Comparison of ENCODE assay signal across 8 cellular contexts in genomic region chr1:153261793-153262371, GRCh38. TPM values are rescaled to one million over a fixed set of nuclear protein-coding genes. Genes with fewer than 3 reads are reported as not detected.
DNase-seq lines count a peak whose midpoint lies in the region; ATAC-seq, FAIRE-seq and TF ChIP-seq lines count a peak whose summit lies in the region.

No MANE protein-coding gene starts in this region.

- peaks cover 31% of the 10 kb centered on the region for H3K27me3 ChIP-seq in bronchial epithelial cell (ENCODE audit: control insufficient read depth, insufficient read depth, low read length)

- H3K27me3 Mint-ChIP-seq in naive B cell: peaks cover 10 to 68% (median 21%) of the 10 kb centered on the region in 3 donors

- H3K4me1 Mint-ChIP-seq in naive B cell: peaks cover 18 to 31% (median 24%) of the 10 kb centered on the region in 3 donors

- no peaks in the 10 kb centered on the region for H3K36me3 Mint-ChIP-seq in naive B cell

- H3K9me3 Mint-ChIP-seq in naive B cell: peaks cover 0 to 9% (median 0%) of the 10 kb centered on the region in 7 donors

- TF ChIP-seq CTCF in AG04449 (IDR thresholded peaks at IDR 0.05; ENCODE audit: insufficient read depth, low read length, missing control alignments): no peak
- TF ChIP-seq CTCF in HFF-Myc (IDR thresholded peaks at IDR 0.05; ENCODE audit: low read depth, low read length, missing control alignments): no peak
- TF ChIP-seq CTCF in bronchial epithelial cell (IDR thresholded peaks at IDR 0.05; ENCODE audit: insufficient read depth, low read length, severe bottlenecking): no peak

- CTCF ChIA-PET in AG04449 (lab: Yijun Ruan, JAX): interaction anchor here (1.0 kb wide), 1 partner anchor 33 kb away, joined by 3 read pairs; no protein-coding TSS in a partner anchor

- H3K4me3 Mint-ChIP-seq in naive B cell: peak overlapping the region; percentile 69 to 87 (median 82)

- no peak for DNase-seq in AG04449 (ENCODE audit: low read depth, low spot score)
- DNase-seq in HFF-Myc (ENCODE audit: extremely low read depth, low read depth): no peak
- DNase-seq in bronchial epithelial cell (ENCODE audit: low read depth): no peak
- DNase-seq in naive B cell: no peak
- no peak for DNase-seq in SK-N-DZ (ENCODE audit: low spot score)
- no peak for DNase-seq in KG1 (lab: John Stamatoyannopoulos, UW)
- no peak for DNase-seq in OCI-M1 (lab: John Stamatoyannopoulos, UW)
- DNase-seq in NCI-H1694 (lab: John Stamatoyannopoulos, UW): no peak

- FAIRE-seq in bronchial epithelial cell (lab: Jason Lieb, UNC): no peak

- peak; percentile 13 to 39 for ATAC-seq in naive B cell (ENCODE audit: low read depth in 2 of 2)

- H3K27ac Mint-ChIP-seq in naive B cell: peak overlapping the region in 4 of 6 donors; percentile 14 to 89 (median 81)

- no peaks in the 10 kb centered on the region for H3K36me3 ChIP-seq in bronchial epithelial cell (ENCODE audit: control insufficient read depth, insufficient read depth, low read length)

- H3K4me3 ChIP-seq in AG04449 (ENCODE audit: low read depth, low read length) (peak overlapping the region; percentile 40), HFF-Myc (replicated peaks; ENCODE audit: low read depth, low read length) (peak overlapping the region; percentile 15; the same call in 1 of the 2 replicates), bronchial epithelial cell (ENCODE audit: low read depth, low read length) (peak overlapping the region; percentile 12)

- POLR2A ChIA-PET in AG04449 (lab: Yijun Ruan, JAX): no interaction called here

RNA-seq across cellular contexts. Expression of gene LORICRIN, which starts 2.4 kb away (rescaled TPM):
- not detected in 2 replicates for total RNA-seq in bronchial epithelial cell
- polyA plus RNA-seq in naive B cell (ENCODE audit: low read depth in 6 of 6): not detected
- not detected in 2 replicates for polyA plus RNA-seq in SK-N-DZ (2014; cell fraction: cytosol; rRNA removed)
- polyA plus RNA-seq in SK-N-DZ (2014; cell fraction: nucleus; rRNA removed): not detected in 2 replicates

RNA-seq across cellular contexts. Expression of gene PRR9, which starts 44.5 kb away (rescaled TPM):
- total RNA-seq in bronchial epithelial cell: not detected in 2 replicates
- polyA plus RNA-seq in naive B cell (ENCODE audit: low read depth in 6 of 6): not detected
- not detected in 2 replicates for polyA plus RNA-seq in SK-N-DZ (2014; cell fraction: cytosol; rRNA removed)
- not detected in 2 replicates for polyA plus RNA-seq in SK-N-DZ (2014; cell fraction: nucleus; rRNA removed)

RNA-seq across cellular contexts. Expression of gene PGLYRP3, which starts 50.9 kb away (rescaled TPM):
- total RNA-seq in bronchial epithelial cell: 0.53 and 4.6 TPM in 2 replicates
- not detected for polyA plus RNA-seq in naive B cell (ENCODE audit: low read depth in 6 of 6)
- polyA plus RNA-seq in SK-N-DZ (2014; cell fraction: cytosol; rRNA removed): not detected in 2 replicates
- polyA plus RNA-seq in SK-N-DZ (2014; cell fraction: nucleus; rRNA removed): not detected in 2 replicates

RNA-seq across cellular contexts. Expression of gene LELP1, which starts 58.7 kb away (rescaled TPM):
- not detected in 2 replicates for total RNA-seq in bronchial epithelial cell
- not detected for polyA plus RNA-seq in naive B cell (ENCODE audit: low read depth in 6 of 6)
- not detected in 2 replicates for polyA plus RNA-seq in SK-N-DZ (2014; cell fraction: cytosol; rRNA removed)
- polyA plus RNA-seq in SK-N-DZ (2014; cell fraction: nucleus; rRNA removed): not detected in 2 replicates
